ENCODE assay signal across 25 cellular contexts in the genomic region with DNA sequence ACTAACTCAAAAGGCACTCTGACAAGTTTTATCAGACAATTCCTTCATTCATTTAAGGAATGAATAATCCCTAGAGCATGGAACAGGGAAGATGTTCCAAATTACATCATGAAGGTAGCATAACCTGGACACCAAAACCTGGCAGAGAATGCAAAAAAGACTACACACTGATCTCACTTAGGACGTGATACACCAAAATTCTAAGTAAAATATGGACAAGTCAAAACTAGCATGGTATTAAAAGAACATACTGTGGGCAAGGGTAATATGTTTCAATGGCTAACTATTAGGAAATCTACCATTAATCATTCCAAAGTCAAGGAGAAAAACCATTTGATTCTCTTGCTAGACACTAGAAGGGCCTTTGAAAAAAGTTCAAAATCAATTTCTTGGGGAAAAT.
A peak's percentile ranks its signal among the peaks of the same experiment; 100 is the strongest.
DNase-seq lines count a peak whose midpoint lies in the region; ATAC-seq, FAIRE-seq and TF ChIP-seq lines count a peak whose summit lies in the region.
"Had no signal": no experiment of that assay in that cellular context is flagged by ENCODE, and none has a peak within 500 bp of the region (broad histone marks: within the 10 kb centered on the region; RNA-seq: fewer than 3 reads in every experiment).

No MANE protein-coding gene starts in this region.

- H3K4me3 Mint-ChIP-seq in MCF 10A (ENCODE audit: unreplicated experiment), result peak overlapping the region; percentile 9
- H3K4me3 Mint-ChIP-seq: B cell; CD4-positive, CD25-positive, alpha-beta regulatory T cell; CD8-positive, alpha-beta T cell; HFFc6 had no signal

- no TSS peak for BruUV-seq in MCF 10A (replicated peaks; lab: Mats Ljungman, UMichigan)

- no peak for TF ChIP-seq POLR2A in breast epithelium (IDR thresholded peaks at IDR 0.05)

- no peaks in the 10 kb centered on the region for H3K9me3 ChIP-seq in breast epithelium
- H3K9me3 ChIP-seq: BLaER1, Caco-2, HAP-1 had no signal

- H3K4me1 ChIP-seq in breast epithelium, result peaks cover 0 to 4% of the 10 kb centered on the region in 2 donors
- H3K4me1 ChIP-seq: HAP-1 had no signal

- POLR2A ChIA-PET in MCF 10A (lab: Yijun Ruan, JAX), result interaction anchor here (1.2 to 9.5 kb wide), 5 partner anchors 12 to 948 kb away, joined by 4 to 96 read pairs (median 19); no protein-coding TSS in a partner anchor

- ATAC-seq in esophagus mucosa (peak; percentile 31), HG03159 (IDR thresholded peaks at IDR 0.05; ENCODE audit: unreplicated experiment) (no peak)
- ATAC-seq: CD8-positive, alpha-beta T cell had no signal

- H3K27ac Mint-ChIP-seq in MCF 10A (ENCODE audit: low read depth, unreplicated experiment), result peak overlapping the region; percentile 71
- H3K27ac Mint-ChIP-seq: B cell; CD4-positive, CD25-positive, alpha-beta regulatory T cell; CD8-positive, alpha-beta T cell; HFFc6 had no signal

- peak; percentile 40 for FAIRE-seq in bronchial epithelial cell (lab: Jason Lieb, UNC)
- FAIRE-seq: A204.1, GM12891, GM18507, H54 had no signal

- no peaks in the 10 kb centered on the region for H3K27me3 Mint-ChIP-seq in MCF 10A (ENCODE audit: insufficient read depth, unreplicated experiment)

- intact Hi-C loops in MCF 10A (cut with micrococcal nuclease) (no loop called here), breast epithelium (cut with DNase I; ENCODE audit: low total_unique reads) (no loop called here)

- no peaks in the 10 kb centered on the region for H3K27me3 ChIP-seq in breast epithelium
- H3K27me3 ChIP-seq in bronchial epithelial cell (ENCODE audit: control insufficient read depth, insufficient read depth, low read length), result no peaks in the 10 kb centered on the region
- H3K27me3 ChIP-seq: BLaER1 had no signal

- no peaks in the 10 kb centered on the region for H3K36me3 ChIP-seq in breast epithelium
- H3K36me3 ChIP-seq in bronchial epithelial cell (ENCODE audit: control insufficient read depth, insufficient read depth, low read length), result no peaks in the 10 kb centered on the region
- H3K36me3 ChIP-seq: BLaER1, HAP-1 had no signal

- peaks cover 67% of the 10 kb centered on the region for H3K4me1 Mint-ChIP-seq in MCF 10A (ENCODE audit: insufficient read depth, unreplicated experiment)
- H3K4me1 Mint-ChIP-seq: CD4-positive, CD25-positive, alpha-beta regulatory T cell had no signal

- no peaks in the 10 kb centered on the region for H3K9me3 Mint-ChIP-seq in MCF 10A (ENCODE audit: unreplicated experiment)
- H3K9me3 Mint-ChIP-seq: CD4-positive, CD25-positive, alpha-beta regulatory T cell; CD8-positive, alpha-beta T cell; HFFc6 had no signal

- H3K36me3 Mint-ChIP-seq in MCF 10A (ENCODE audit: insufficient read depth, unreplicated experiment), result peaks cover 6% of the 10 kb centered on the region
- H3K36me3 Mint-ChIP-seq: CD4-positive, CD25-positive, alpha-beta regulatory T cell; CD8-positive, alpha-beta T cell had no signal

- TF ChIP-seq CTCF in MCF 10A (IDR thresholded peaks at IDR 0.05; ENCODE audit: unreplicated experiment) (no peak), breast epithelium (IDR thresholded peaks at IDR 0.05) (no peak), bronchial epithelial cell (IDR thresholded peaks at IDR 0.05; ENCODE audit: insufficient read depth, low read length, severe bottlenecking) (no peak)

- no peak overlapping the region for H3K4me3 ChIP-seq in breast epithelium
- H3K4me3 ChIP-seq in bronchial epithelial cell (ENCODE audit: low read depth, low read length), result no peak overlapping the region
- H3K4me3 ChIP-seq: BLaER1, HAP-1 had no signal

- CTCF ChIA-PET in MCF 10A (lab: Yijun Ruan, JAX), result no interaction called here

- DNase-seq in MCF 10A (ENCODE audit: unreplicated experiment), result peak; percentile 80
- no peak for DNase-seq in breast epithelium (ENCODE audit: low spot score in 2 of 2)
- DNase-seq in bronchial epithelial cell (ENCODE audit: low read depth), result peak; percentile 96
- no peak for DNase-seq in epidermal melanocyte (ENCODE audit: insufficient read length, low spot score)
- DNase-seq in hepatic stellate cell (ENCODE audit: low spot score), result no peak
- DNase-seq in NCI-H446 (lab: John Stamatoyannopoulos, UW), result no peak
- DNase-seq: Caco-2; CD4-positive, CD25-positive, alpha-beta regulatory T cell; CD8-positive, alpha-beta T cell; DMS79; EL; GF-D8; GOT3; HFFc6 had no signal

- peak overlapping the region in 1 of 2 donors; percentile 46 for H3K27ac ChIP-seq in breast epithelium
- H3K27ac ChIP-seq: 22Rv1, BLaER1, C4-2B had no signal

Comparison
In these comparisons a context has a peak if more than half of its experiments do, and no peak if none do; other contexts are left out.
1. DNase-seq: peak in MCF 10A (single experiment) and bronchial epithelial cell (single experiment); none in breast epithelium (0 of 2), epidermal melanocyte (single experiment), hepatic stellate cell (single experiment) and NCI-H446 (0 of 2).